Comparison of ENCODE assay signal across 20 cellular contexts in the genomic region with DNA sequence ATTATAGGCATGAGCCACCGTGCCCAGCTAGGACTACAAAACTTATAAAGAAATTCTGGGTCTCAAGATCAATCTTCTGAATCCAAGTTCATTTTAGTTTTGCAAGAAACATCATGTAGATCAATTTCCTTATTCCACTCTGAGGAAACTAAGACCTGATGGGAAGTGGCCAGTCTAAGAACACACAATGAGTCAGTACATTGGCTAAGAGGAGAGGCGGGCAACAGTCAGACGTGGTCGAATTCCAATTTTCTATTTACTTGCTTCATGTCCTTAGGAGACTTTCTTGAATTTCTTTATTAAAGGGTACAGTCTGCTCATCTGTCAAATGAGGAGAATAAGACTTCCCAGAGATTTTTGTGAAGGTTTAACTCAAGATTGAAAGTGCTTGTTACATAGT.
A peak's percentile ranks its signal among the peaks of the same experiment; 100 is the strongest.
DNase-seq lines count a peak whose midpoint lies in the region; ATAC-seq and TF ChIP-seq lines count a peak whose summit lies in the region.
"Had no signal": no experiment of that assay in that cellular context is flagged by ENCODE, and none has a peak within 500 bp of the region (broad histone marks: within the 10 kb centered on the region; RNA-seq: fewer than 3 reads in every experiment).

No MANE protein-coding gene starts in this region.

- H3K4me1 ChIP-seq in ascending aorta (peaks cover 0 to 4% of the 10 kb centered on the region in 2 donors), prostate gland (replicated peaks) (no peaks in the 10 kb centered on the region), aorta (ENCODE audit: control insufficient read depth in 1 of 2, insufficient read depth in 2 of 2, low read length in 2 of 2) (no peaks in the 10 kb centered on the region)
- H3K4me1 ChIP-seq: body of pancreas, HAP-1, upper lobe of right lung had no signal

- no peak for TF ChIP-seq POLR2A in prostate gland (IDR thresholded peaks at IDR 0.05)

- DNase-seq in GM04504 (ENCODE audit: low read depth) (peak; percentile 6), ascending aorta (ENCODE audit: low spot score in 2 of 2) (peak in 1 of 2 donors; percentile 66), prostate gland (ENCODE audit: low spot score) (peak; percentile 13), aorta (no peak), NCI-H748 treated with DMSO at 0.1 percent for 48 hours (lab: John Stamatoyannopoulos, UW) (no peak), NCI-H82 (lab: John Stamatoyannopoulos, UW) (no peak)
- DNase-seq in activated effector memory CD4-positive, alpha-beta T cell treated with Interleukin-2 at 50 U/mL for 16 hours, result no peak
- DNase-seq: activated gamma-delta T cell; body of pancreas; CD4-positive, alpha-beta T cell; heart right ventricle; kidney glomerular epithelial cell; lower lobe of right lung; naive thymus-derived CD8-positive, alpha-beta T cell; NCI-H2029 treated with DMSO at 0.1 percent for 48 hours; NCI-H774; occipital lobe; upper lobe of right lung had no signal

- H3K9me3 ChIP-seq in ascending aorta (no peaks in the 10 kb centered on the region), prostate gland (no peaks in the 10 kb centered on the region), aorta (ENCODE audit: control insufficient read depth, low read length) (no peaks in the 10 kb centered on the region)
- H3K9me3 ChIP-seq: body of pancreas, HAP-1, lower lobe of right lung, upper lobe of right lung had no signal

- H3K27ac ChIP-seq in ascending aorta, result peak overlapping the region; percentile 50 to 57
- H3K27ac ChIP-seq in prostate gland, result peak overlapping the region; percentile 24 to 27
- H3K27ac ChIP-seq in aorta (ENCODE audit: low read depth in 1 of 2, low read length in 2 of 2), result no peak overlapping the region
- H3K27ac ChIP-seq: body of pancreas, lower lobe of right lung, SK-N-MC had no signal

- no peaks in the 10 kb centered on the region for H3K27me3 ChIP-seq in ascending aorta
- H3K27me3 ChIP-seq in prostate gland (replicated peaks; ENCODE audit: insufficient read depth), result no peaks in the 10 kb centered on the region
- no peaks in the 10 kb centered on the region for H3K27me3 ChIP-seq in aorta (ENCODE audit: control insufficient read depth in 1 of 2, insufficient read depth in 2 of 2, low read length in 1 of 2)
- H3K27me3 ChIP-seq: body of pancreas, heart right ventricle, upper lobe of right lung had no signal

- TF ChIP-seq CTCF in ascending aorta (IDR thresholded peaks at IDR 0.05), result no peak
- no peak for TF ChIP-seq CTCF in prostate gland (IDR thresholded peaks at IDR 0.05)

- H3K4me3 ChIP-seq in ascending aorta, result no peak overlapping the region
- no peak overlapping the region for H3K4me3 ChIP-seq in prostate gland
- no peak overlapping the region for H3K4me3 ChIP-seq in aorta (ENCODE audit: low read length in 2 of 2)
- H3K4me3 ChIP-seq: body of pancreas, HAP-1, heart right ventricle, lower lobe of right lung, SK-N-MC, upper lobe of right lung had no signal

- intact Hi-C loops in ascending aorta (cut with DNase I), result loop anchor here (5.0 kb wide), 1 partner anchor 156 kb away; no protein-coding TSS in a partner anchor
- intact Hi-C loops in prostate gland (cut with DNase I), result no loop called here
- intact Hi-C loops in aorta (cut with DNase I), result loop anchor here (5.0 to 10.0 kb wide), 3 partner anchors 151 to 166 kb away; no protein-coding TSS in a partner anchor

- H3K36me3 ChIP-seq in ascending aorta (no peaks in the 10 kb centered on the region), prostate gland (no peaks in the 10 kb centered on the region), aorta (ENCODE audit: control insufficient read depth in 1 of 2, insufficient read depth in 2 of 2, low read length in 1 of 2) (no peaks in the 10 kb centered on the region)
- H3K36me3 ChIP-seq: HAP-1, heart right ventricle, lower lobe of right lung, upper lobe of right lung had no signal

- 41% methylated on average over 4 of the region's 4 CpGs for WGBS in prostate gland
- WGBS in aorta, 2 donors, result 29% methylated on average over 4 of the region's 4 CpGs

- peak; percentile 65 for ATAC-seq in aorta (ENCODE audit: low FRiP score)
- ATAC-seq: body of pancreas; heart right ventricle; lower lobe of right lung; naive thymus-derived CD8-positive, alpha-beta T cell; upper lobe of right lung had no signal

Comparison
In these comparisons a context has a peak if more than half of its experiments do, and no peak if none do; other contexts are left out.
1. DNase-seq: peak in GM04504 (single experiment) and prostate gland (single experiment); none in aorta (0 of 2), activated effector memory CD4-positive, alpha-beta T cell treated with Interleukin-2 at 50 U/mL for 16 hours (single experiment), NCI-H748 treated with DMSO at 0.1 percent for 48 hours (single experiment) and NCI-H82 (single experiment).
2. H3K27ac ChIP-seq: peak in ascending aorta (2 of 2) and prostate gland (2 of 2); none in aorta (0 of 2).